In the genomic region with DNA sequence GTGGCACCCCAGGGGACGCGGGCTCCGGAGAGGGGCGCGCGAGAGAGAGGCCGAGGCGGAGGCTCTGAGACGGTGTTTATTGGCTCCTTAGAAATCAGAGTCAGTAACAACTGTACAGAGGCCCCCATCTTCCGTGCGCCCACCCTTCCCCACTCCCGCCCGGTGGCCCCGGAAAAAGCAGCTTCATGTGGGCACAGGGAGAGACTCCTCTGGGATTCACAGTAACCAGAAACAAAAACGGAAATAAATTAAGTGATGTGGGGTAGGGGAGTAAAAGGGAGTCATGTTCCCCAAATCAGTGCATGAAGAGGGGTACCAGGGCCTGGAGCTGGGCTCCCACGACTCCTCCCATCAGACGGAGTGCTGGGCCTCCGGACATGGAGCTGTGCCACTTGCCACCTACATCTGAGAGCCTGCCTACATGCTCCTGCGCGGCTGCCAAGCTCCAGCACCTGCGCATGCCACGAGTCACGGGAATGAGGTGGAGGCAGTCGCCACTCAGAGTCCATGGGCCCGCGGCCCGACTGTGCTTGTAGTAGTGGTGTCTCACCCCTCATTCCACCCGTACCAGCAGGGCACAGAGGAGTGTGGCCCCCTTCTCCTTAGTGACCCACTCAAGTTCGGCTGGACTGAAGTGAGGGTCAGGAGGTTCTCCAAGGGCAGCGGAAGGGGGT, we compare ENCODE assay signal across 8 cellular contexts. TPM values are rescaled to one million over a fixed set of nuclear protein-coding genes. Genes with fewer than 3 reads are reported as not detected.
DNase-seq lines count a peak whose midpoint lies in the region; ATAC-seq and FAIRE-seq lines count a peak whose summit lies in the region.

No MANE protein-coding gene starts in this region.

- H3K27ac ChIP-seq in angular gyrus (ENCODE audit: low read depth, low read length) (peak overlapping the region; percentile 98), layer of hippocampus (ENCODE audit: low read depth, low read length) (peak overlapping the region; percentile 93), thymus (ENCODE audit: low read depth) (peak overlapping the region; percentile 98)

- no peaks in the 10 kb centered on the region for H3K9me3 Mint-ChIP-seq in activated T-cell treated with anti-CD3 and anti-CD28 coated beads, Interleukin-2, amount 50 U/mL, for 24 hours

- H3K27ac Mint-ChIP-seq in activated T-cell treated with anti-CD3 and anti-CD28 coated beads, Interleukin-2, amount 50 U/mL, for 24 hours, result peak overlapping the region; percentile 94

- peaks cover 50% of the 10 kb centered on the region for H3K36me3 ChIP-seq in thymus (ENCODE audit: control insufficient read depth, insufficient read depth)

- DNase-seq in activated T-cell treated with anti-CD3 and anti-CD28 coated beads, Interleukin-2, amount 50 U/mL, for 24 hours, result peak; percentile 37
- DNase-seq in activated T-cell treated with anti-CD3 and anti-CD28 coated beads for 4 hours, result no peak
- no peak for DNase-seq in retina
- DNase-seq in GM19239 (ENCODE audit: insufficient read length, low spot score), result no peak

- H3K4me1 Mint-ChIP-seq in activated T-cell treated with anti-CD3 and anti-CD28 coated beads, Interleukin-2, amount 50 U/mL, for 24 hours (ENCODE audit: low read depth), result peaks cover 45% of the 10 kb centered on the region

- ATAC-seq in GM21786 (IDR thresholded peaks at IDR 0.05; ENCODE audit: unreplicated experiment), result no peak

- no peaks in the 10 kb centered on the region for H3K27me3 Mint-ChIP-seq in activated T-cell treated with anti-CD3 and anti-CD28 coated beads, Interleukin-2, amount 50 U/mL, for 24 hours

- peaks cover 11% of the 10 kb centered on the region for H3K4me1 ChIP-seq in thymus (ENCODE audit: control insufficient read depth, insufficient read depth, low read length)

- H3K27me3 ChIP-seq in layer of hippocampus (ENCODE audit: control insufficient read depth, insufficient read depth, low read length) (no peaks in the 10 kb centered on the region), thymus (ENCODE audit: control insufficient read depth, insufficient read depth) (no peaks in the 10 kb centered on the region)

- peaks cover 94% of the 10 kb centered on the region for H3K36me3 Mint-ChIP-seq in activated T-cell treated with anti-CD3 and anti-CD28 coated beads, Interleukin-2, amount 50 U/mL, for 24 hours (ENCODE audit: low read depth)

- peak overlapping the region; percentile 83 for H3K4me3 Mint-ChIP-seq in activated T-cell treated with anti-CD3 and anti-CD28 coated beads, Interleukin-2, amount 50 U/mL, for 24 hours

- no peak for FAIRE-seq in GM19239 (lab: Jason Lieb, UNC)

- H3K4me3 ChIP-seq in thymus (ENCODE audit: low read length), result peak overlapping the region; percentile 82

- 47% methylated on average over 30 of the region's 30 CpGs for WGBS in thymus

- no peaks in the 10 kb centered on the region for H3K9me3 ChIP-seq in thymus (ENCODE audit: control insufficient read depth)

RNA-seq across cellular contexts. Expression of a gene that starts 0.5 kb away (rescaled TPM):
- polyA plus RNA-seq in thymus, result 71.3 TPM

RNA-seq across cellular contexts. Expression of a gene that starts 8.3 kb away (rescaled TPM):
- polyA plus RNA-seq in thymus, result 324 TPM

RNA-seq across cellular contexts. Expression of a gene that starts 13.4 kb away (rescaled TPM):
- 39.6 TPM for polyA plus RNA-seq in thymus

RNA-seq across cellular contexts. Expression of a gene that starts 20.6 kb away (rescaled TPM):
- polyA plus RNA-seq in thymus, result 364 TPM

RNA-seq across cellular contexts. Expression of a gene that starts 21.3 kb away (rescaled TPM):
- 0.48 TPM for polyA plus RNA-seq in thymus
